ENCODE assay signal across 34 cellular contexts in genomic region chr1:36503159-36503558, GRCh38. TPM values are rescaled to one million over a fixed set of nuclear protein-coding genes. Genes with fewer than 3 reads are reported as not detected.
"Had no signal": no experiment of that assay in that cellular context is flagged by ENCODE, and none has a peak within 500 bp of the region (broad histone marks: within the 10 kb centered on the region; RNA-seq: fewer than 3 reads in every experiment).

No MANE protein-coding gene starts in this region.

- H3K36me3 ChIP-seq: adrenal gland, ascending aorta, brain microvascular endothelial cell, breast epithelium, cardiac muscle cell had no signal

- DNase-seq: activated effector memory CD4-positive, alpha-beta T cell treated with Interleukin-2 at 50 U/mL for 16 hours; activated gamma-delta T cell; activated gamma-delta T cell treated with Interleukin-2 at 50 U/mL for 16 hours; activated naive CD4-positive, alpha-beta T cell; activated naive CD4-positive, alpha-beta T cell treated with anti-CD3 and anti-CD28 coated beads for 36 hours; activated naive CD4-positive, alpha-beta T cell treated with anti-CD3 and anti-CD28 coated beads, Interleukin-2, amount 10 ng/mL, durations not matched to agents 7 days and 5 days; activated naive CD4-positive, alpha-beta T cell treated with anti-CD3 and anti-CD28 coated beads, Interleukin-2, amount 50 U/mL, for 16 hours; activated naive CD4-positive, alpha-beta T cell treated with Interleukin-2 at 50 U/mL for 16 hours; activated naive CD8-positive, alpha-beta T cell treated with anti-CD3 and anti-CD28 coated beads for 36 hours; activated naive CD8-positive, alpha-beta T cell treated with anti-CD3 and anti-CD28 coated beads, Interleukin-2, amount 10 ng/mL, durations not matched to agents 7 days and 5 days; activated naive CD8-positive, alpha-beta T cell treated with anti-CD3 and anti-CD28 coated beads, Interleukin-2, amount 50 U/mL, for 24 hours; activated T-cell treated with anti-CD3 and anti-CD28 coated beads, Interleukin-2, amount 50 U/mL, for 1 hour; activated T-cell treated with anti-CD3 and anti-CD28 coated beads, Interleukin-2, amount 50 U/mL, for 24 hours; activated T-cell treated with anti-CD3 and anti-CD28 coated beads, Interleukin-2, amount 50 U/mL, for 4 hours; activated T-cell treated with anti-CD3 and anti-CD28 coated beads, Interleukin-2, amount 50 U/mL, for 48 hours; activated T-cell treated with anti-CD3 and anti-CD28 coated beads, Interleukin-2, amount 50 U/mL, for 72 hours; adrenal gland; amniotic stem cell; amygdala; anterior cingulate cortex; aorta; body of pancreas; brain microvascular endothelial cell; caudate nucleus; central memory CD4-positive, alpha-beta T cell; cerebellar nuclear complex had no signal

- H3K27me3 ChIP-seq: adrenal gland, ascending aorta, body of pancreas, cardiac muscle cell had no signal

- H3K9me3 ChIP-seq: adrenal gland, ascending aorta, body of pancreas, breast epithelium had no signal

- H3K27ac ChIP-seq: adrenal gland, ascending aorta, body of pancreas, brain microvascular endothelial cell, breast epithelium, cardiac muscle cell had no signal

- ATAC-seq: activated naive CD4-positive, alpha-beta T cell treated with anti-CD3 and anti-CD28 coated beads, Interleukin-2, amount 50 U/mL, for 72 hours; activated naive CD8-positive, alpha-beta T cell treated with anti-CD3 and anti-CD28 coated beads, Interleukin-2, amount 50 U/mL, for 24 hours; activated T-cell treated with anti-CD3 and anti-CD28 coated beads, Interleukin-2, amount 50 U/mL, for 4 hours; activated T-cell treated with anti-CD3 and anti-CD28 coated beads, Interleukin-2, amount 50 U/mL, for 72 hours; activated T-helper 17 cell treated with anti-CD3 and anti-CD28 coated beads, Interleukin-2, amount 50 U/mL, for 72 hours; body of pancreas had no signal

- FAIRE-seq: astrocyte, bronchial epithelial cell had no signal

- H3K4me3 ChIP-seq: adrenal gland, ascending aorta, body of pancreas, breast epithelium, cardiac muscle cell had no signal

- H3K4me1 ChIP-seq: adrenal gland, ascending aorta, body of pancreas, breast epithelium had no signal

RNA-seq across cellular contexts. Expression of gene CSF3R, which starts 20.4 kb away (rescaled TPM):
- total RNA-seq: activated T-cell treated with anti-CD3 and anti-CD28 coated beads, Interleukin-2, amount 50 U/mL, for 4 hours; chondrocyte had no signal
